Comparison of ENCODE assay signal across 12 cellular contexts in genomic region chr5:101783241-101784095, GRCh38.
DNase-seq lines count a peak whose midpoint lies in the region; TF ChIP-seq lines count a peak whose summit lies in the region.
"Had no signal": no experiment of that assay in that cellular context is flagged by ENCODE, and none has a peak within 500 bp of the region (broad histone marks: within the 10 kb centered on the region; RNA-seq: fewer than 3 reads in every experiment).

No MANE protein-coding gene starts in this region.

- H4K20me1 ChIP-seq in osteoblast (ENCODE audit: insufficient read depth, low read length) = no peaks in the 10 kb centered on the region
- H4K20me1 ChIP-seq: BLaER1 treated with 17β-estradiol and CSF1 and Interleukin-3, amounts not matched to agents 10 nM and 100 nM had no signal

- TF ChIP-seq POLR2A in esophagus muscularis mucosa (IDR thresholded peaks at IDR 0.05; ENCODE audit: low read depth) = no peak

- DNase-seq in BJ (ENCODE audit: low read depth) = no peak
- DNase-seq in NCI-H748 (lab: John Stamatoyannopoulos, UW; ENCODE audit: unreplicated experiment) = peak; percentile 65
- no peak for DNase-seq in esophagus muscularis mucosa (ENCODE audit: extremely low spot score)
- DNase-seq in osteoblast (ENCODE audit: insufficient read length, low spot score, missing footprints) = no peak
- no peak for DNase-seq in NCI-H2029 (lab: John Stamatoyannopoulos, UW)
- no peak for DNase-seq in GF-D8 (lab: John Stamatoyannopoulos, UW)
- DNase-seq in HAP-1 (ENCODE audit: low spot score in 2 of 2) = no peak
- no peak for DNase-seq in OCI-M1 (lab: John Stamatoyannopoulos, UW)
- DNase-seq: activated CD8-positive, alpha-beta memory T cell treated with anti-CD3 and anti-CD28 coated beads for 24 hours; MM.1S; NK-92 treated with Interleukin-12 subunit alpha and Interleukin-12 subunit beta, amount 100 ng/mL, for 24 hours had no signal

- no peaks in the 10 kb centered on the region for H3K79me2 ChIP-seq in osteoblast (ENCODE audit: insufficient read depth, low read length)

- intact Hi-C loops in esophagus muscularis mucosa (cut with DNase I) = no loop called here

- H3K4me1 ChIP-seq in esophagus muscularis mucosa = peaks cover 0 to 5% (median 0%) of the 10 kb centered on the region in 4 donors
- no peaks in the 10 kb centered on the region for H3K4me1 ChIP-seq in osteoblast (ENCODE audit: insufficient read depth, low read length)
- no peaks in the 10 kb centered on the region for H3K4me1 ChIP-seq in HAP-1
- H3K4me1 ChIP-seq: BLaER1 treated with 17β-estradiol and CSF1 and Interleukin-3, amounts not matched to agents 10 nM and 100 nM had no signal

- POLR2A ChIA-PET in BJ (lab: Charles Lee) = no interaction called here

- CTCF ChIA-PET in BJ (lab: Yijun Ruan, JAX) = no interaction called here

- H3K9me3 ChIP-seq in esophagus muscularis mucosa = no peaks in the 10 kb centered on the region
- H3K9me3 ChIP-seq in osteoblast (ENCODE audit: low read depth, low read length) = no peaks in the 10 kb centered on the region
- H3K9me3 ChIP-seq in HAP-1 = no peaks in the 10 kb centered on the region

- no peak overlapping the region for H2AFZ ChIP-seq in osteoblast (ENCODE audit: low read length)

- H3K4me2 ChIP-seq in osteoblast (ENCODE audit: insufficient read depth, low read length) = no peak overlapping the region
- H3K4me2 ChIP-seq: BLaER1 treated with 17β-estradiol and CSF1 and Interleukin-3, amounts not matched to agents 10 nM and 100 nM had no signal

- TF ChIP-seq CTCF in BJ (IDR thresholded peaks at IDR 0.05; ENCODE audit: insufficient read depth, low read depth, low read length) = no peak
- TF ChIP-seq CTCF in esophagus muscularis mucosa (IDR thresholded peaks at IDR 0.05) = no peak
- no peak for TF ChIP-seq CTCF in osteoblast (IDR thresholded peaks at IDR 0.05; ENCODE audit: extremely low read depth, low read depth, low read length)

- no peak overlapping the region for H3K27ac ChIP-seq in esophagus muscularis mucosa (replicated peaks in 1 of 4)
- H3K27ac ChIP-seq in osteoblast (ENCODE audit: low read depth, low read length) = no peak overlapping the region
- H3K27ac ChIP-seq: BLaER1 treated with 17β-estradiol and CSF1 and Interleukin-3, amounts not matched to agents 10 nM and 100 nM had no signal

- TF ChIP-seq EP300 in esophagus muscularis mucosa (IDR thresholded peaks at IDR 0.05) = no peak

- H3K4me3 ChIP-seq in BJ (ENCODE audit: low read depth, low read length) (peak overlapping the region; percentile 9; the same call in 1 of the 2 replicates), esophagus muscularis mucosa (peak overlapping the region; percentile 4 to 40 (median 32)), osteoblast (ENCODE audit: insufficient read depth, low read length) (peak overlapping the region; percentile 11), HAP-1 (no peak overlapping the region)
- H3K4me3 ChIP-seq: BLaER1 treated with 17β-estradiol and CSF1 and Interleukin-3, amounts not matched to agents 10 nM and 100 nM had no signal

- H3K36me3 ChIP-seq in BJ (ENCODE audit: control insufficient read depth, insufficient read depth, low read length) (no peaks in the 10 kb centered on the region), esophagus muscularis mucosa (no peaks in the 10 kb centered on the region), osteoblast (ENCODE audit: insufficient read depth, low read length) (no peaks in the 10 kb centered on the region), HAP-1 (replicated peaks) (no peaks in the 10 kb centered on the region)
- H3K36me3 ChIP-seq: BLaER1 treated with 17β-estradiol and CSF1 and Interleukin-3, amounts not matched to agents 10 nM and 100 nM had no signal

- 73% methylated on average over 27 of the region's 31 CpGs for WGBS in esophagus muscularis mucosa

- in situ Hi-C loops in HAP-1 (cut with MboI; ENCODE audit: low sequenced_read_pairs) = no loop called here

- H3K27me3 ChIP-seq in BJ (ENCODE audit: control insufficient read depth, insufficient read depth, low read length) (no peaks in the 10 kb centered on the region), esophagus muscularis mucosa (no peaks in the 10 kb centered on the region), osteoblast (ENCODE audit: insufficient read depth, low read length) (no peaks in the 10 kb centered on the region), HAP-1 (ENCODE audit: low read depth) (no peaks in the 10 kb centered on the region)
- H3K27me3 ChIP-seq: BLaER1 treated with 17β-estradiol and CSF1 and Interleukin-3, amounts not matched to agents 10 nM and 100 nM had no signal
